In genomic region chr3:172666181-172666872, GRCh38 we compare ENCODE assay signal across 1 cellular context.
TF ChIP-seq lines count a peak whose summit lies in the region.

No MANE protein-coding gene starts in this region.

TF ChIP-seq in WTC11, 78 proteins besides CTCF, POLR2A, EP300 and RAD21 (continued from another document):
- TF ChIP-seq AR (CRISPR knock-in tag; IDR thresholded peaks at IDR 0.05) (no peak), ZNF317 (CRISPR knock-in tag; IDR thresholded peaks at IDR 0.05; ENCODE audit: borderline replicate concordance, low read depth) (no peak), ZNF138 (CRISPR knock-in tag; conservative IDR thresholded peaks at IDR 0.05) (no peak)
